Comparison of ENCODE assay signal across 7 cellular contexts in genomic region chr15:78539464-78540134, GRCh38. TPM values are rescaled to one million over a fixed set of nuclear protein-coding genes. Genes with fewer than 3 reads are reported as not detected.
DNase-seq lines count a peak whose midpoint lies in the region; ATAC-seq and TF ChIP-seq lines count a peak whose summit lies in the region.
"Not testable (repeated sequence)": the region's sequence is repeated elsewhere in the genome, so short reads cannot be mapped to it uniquely, and the experiment has no call there.

No MANE protein-coding gene starts in this region.

- H3K36me3 ChIP-seq in PC-3 (ENCODE audit: low read depth, low read length) (peaks cover 23% of the 10 kb centered on the region; the same call in 1 of the 2 replicates), left ventricle myocardium inferior (peaks cover 23% of the 10 kb centered on the region), muscle layer of duodenum (ENCODE audit: control insufficient read depth in 1 of 2, insufficient read depth in 2 of 2, low read length in 2 of 2) (peaks cover 10 to 23% of the 10 kb centered on the region in 2 donors), spleen (peaks cover 0 to 29% (median 22%) of the 10 kb centered on the region in 6 donors)

- H3K9me3 Mint-ChIP-seq in activated T-cell treated with anti-CD3 and anti-CD28 coated beads, Interleukin-2, amount 50 U/mL, for 4 hours, result not testable (repeated sequence)

- peaks cover 39% of the 10 kb centered on the region for H3K79me2 ChIP-seq in PC-3 (ENCODE audit: low read length)

- peak overlapping the region; percentile 83 for H3K4me2 ChIP-seq in PC-3 (ENCODE audit: low read length)

- peak overlapping the region; percentile 99 for H3K4me3 Mint-ChIP-seq in activated T-cell treated with anti-CD3 and anti-CD28 coated beads, Interleukin-2, amount 50 U/mL, for 4 hours

- peak; percentile 14 for ATAC-seq in GM18909 (IDR thresholded peaks at IDR 0.05; ENCODE audit: poor library complexity, unreplicated experiment)
- ATAC-seq in PC-3; activated T-cell treated with anti-CD3 and anti-CD28 coated beads, Interleukin-2, amount 50 U/mL, for 4 hours: not testable (repeated sequence)

- not testable (repeated sequence) for H4K20me1 ChIP-seq in PC-3 (ENCODE audit: low read length)

- TF ChIP-seq CTCF in PC-3 (conservative IDR thresholded peaks at IDR 0.05; ENCODE audit: low read depth, low read length); choroid plexus epithelial cell (conservative IDR thresholded peaks at IDR 0.05; ENCODE audit: low read depth, low read length); left ventricle myocardium inferior (IDR thresholded peaks at IDR 0.05; ENCODE audit: borderline replicate concordance); spleen (IDR thresholded peaks at IDR 0.05 in 8 of 11, conservative IDR thresholded peaks at IDR 0.05 in 3 of 11): not testable (repeated sequence)

- H3K9me2 ChIP-seq in PC-3 (replicated peaks; ENCODE audit: low read length), result not testable (repeated sequence)

- TSS peak; percentile 92 for BruUV-seq in PC-3 (replicated peaks; lab: Mats Ljungman, UMichigan)

- H3K9me3 ChIP-seq in PC-3 (ENCODE audit: low read length); left ventricle myocardium inferior (replicated peaks); muscle layer of duodenum (ENCODE audit: control insufficient read depth in 1 of 2, low read length in 2 of 2); spleen: not testable (repeated sequence)

- H3K4me1 Mint-ChIP-seq in activated T-cell treated with anti-CD3 and anti-CD28 coated beads, Interleukin-2, amount 50 U/mL, for 4 hours (ENCODE audit: low read depth), result peaks cover 24% of the 10 kb centered on the region

- H3K9ac ChIP-seq in PC-3 (ENCODE audit: low read length), result peak overlapping the region; percentile 93

- WGBS in spleen, 5 donors, result 76 to 84% (median 79%) methylated on average over 18 of the region's 18 CpGs

- CTCF ChIA-PET in PC-3 (lab: Charles Lee), result not testable (repeated sequence)

- H3K4me3 ChIP-seq in PC-3 (ENCODE audit: low read length) (peak overlapping the region; percentile 99), choroid plexus epithelial cell (ENCODE audit: low read depth, low read length) (peak overlapping the region; percentile 98), left ventricle myocardium inferior (peak overlapping the region; percentile 80), muscle layer of duodenum (ENCODE audit: low read depth in 1 of 2, low read length in 2 of 2) (peak overlapping the region; percentile 83 to 85), spleen (peak overlapping the region; percentile 58 to 90 (median 80))

- POLR2A ChIA-PET in PC-3 (lab: Charles Lee; ENCODE audit: unreplicated experiment), result interaction anchor here (0.6 to 1.1 kb wide), 3 partner anchors 26 to 124 kb away, joined by 3 read pairs; partner anchors contain the start of gene CHRNA5

- not testable (repeated sequence) for H3F3A ChIP-seq in PC-3 (ENCODE audit: low read length, unreplicated experiment)

- H3K27me3 Mint-ChIP-seq in activated T-cell treated with anti-CD3 and anti-CD28 coated beads, Interleukin-2, amount 50 U/mL, for 4 hours (ENCODE audit: low read depth), result not testable (repeated sequence)

- intact Hi-C loops in PC-3 (cut with micrococcal nuclease), result loop anchor here (5.0 kb wide), 1 partner anchor 32 kb away; the partner anchor contains the start of gene HYKK
- intact Hi-C loops in left ventricle myocardium inferior (cut with micrococcal nuclease); spleen (cut with DNase I; ENCODE audit: low total_unique reads): not testable (repeated sequence)

- not testable (repeated sequence) for DNase-seq in PC-3; activated T-cell treated with anti-CD3 and anti-CD28 coated beads, Interleukin-2, amount 50 U/mL, for 4 hours; choroid plexus epithelial cell (ENCODE audit: low read depth); left ventricle myocardium inferior; spleen

- peak overlapping the region; percentile 80 for H2AFZ ChIP-seq in PC-3 (ENCODE audit: low read length)

- TF ChIP-seq POLR2A in spleen (IDR thresholded peaks at IDR 0.05), result not testable (repeated sequence)

- H3K27ac ChIP-seq in PC-3 (ENCODE audit: low read length) (peak overlapping the region; percentile 69), left ventricle myocardium inferior (replicated peaks) (peak overlapping the region; percentile 95), muscle layer of duodenum (ENCODE audit: low read length) (peak overlapping the region; percentile 98), spleen (peak overlapping the region; percentile 94 to 99 (median 97))

- peaks cover 18% of the 10 kb centered on the region for H3K4me1 ChIP-seq in PC-3 (ENCODE audit: insufficient read depth, low read length)
- H3K4me1 ChIP-seq in left ventricle myocardium inferior, result peaks cover 45% of the 10 kb centered on the region
- H3K4me1 ChIP-seq in muscle layer of duodenum (ENCODE audit: control insufficient read depth in 1 of 2, insufficient read depth in 2 of 2, low read length in 2 of 2), result peaks cover 4 to 27% of the 10 kb centered on the region in 2 donors
- H3K4me1 ChIP-seq in spleen, result peaks cover 14 to 43% (median 31%) of the 10 kb centered on the region in 6 donors

- peaks cover 12% of the 10 kb centered on the region for H3K36me3 Mint-ChIP-seq in activated T-cell treated with anti-CD3 and anti-CD28 coated beads, Interleukin-2, amount 50 U/mL, for 4 hours (ENCODE audit: insufficient read depth)

- H3K27me3 ChIP-seq in PC-3 (ENCODE audit: low read length); left ventricle myocardium inferior (ENCODE audit: low read depth); muscle layer of duodenum (ENCODE audit: low read depth, low read length); spleen (replicated peaks in 1 of 7): not testable (repeated sequence)

RNA-seq across cellular contexts. Expression of gene PSMA4, which starts 0.6 kb away (rescaled TPM):
- total RNA-seq in PC-3 (2014; rRNA removed) (198 and 245 TPM in 2 replicates), left ventricle myocardium inferior (109 TPM), spleen (100 to 1,000 TPM in 6 of 7 donors, 10 to 100 TPM in 1; 99.0 to 128 (median 110) TPM)
- 100 to 1,000 TPM; 284 to 302 (median 293) TPM for total RNA-seq in activated T-cell treated with anti-CD3 and anti-CD28 coated beads, Interleukin-2, amount 50 U/mL, for 4 hours
- polyA plus RNA-seq in spleen, result 100 to 1,000 TPM; 176 to 243 (median 207) TPM

RNA-seq across cellular contexts. Expression of gene CHRNA5, which starts 25.7 kb away (rescaled TPM):
- total RNA-seq in PC-3 (2014; rRNA removed) (8.4 and 11.0 TPM in 2 replicates), left ventricle myocardium inferior (2.2 TPM), spleen (1 to 10 TPM in 2 of 7 donors, under 1 TPM in 5; 0.39 to 2.2 (median 0.64) TPM)
- 1 to 10 TPM; 5.2 to 5.6 (median 5.5) TPM for total RNA-seq in activated T-cell treated with anti-CD3 and anti-CD28 coated beads, Interleukin-2, amount 50 U/mL, for 4 hours
- polyA plus RNA-seq in spleen, result under 1 TPM; 0.11 to 0.24 (median 0.19) TPM

RNA-seq across cellular contexts. Expression of gene HYKK, which starts 32.2 kb away (rescaled TPM):
- 2.9 and 7.3 TPM in 2 replicates for total RNA-seq in PC-3 (2014; rRNA removed)
- 1 to 10 TPM in 1 of 3 donors, under 1 TPM in 2; 0.58 to 1.2 (median 0.76) TPM for total RNA-seq in activated T-cell treated with anti-CD3 and anti-CD28 coated beads, Interleukin-2, amount 50 U/mL, for 4 hours
- 6.9 TPM for total RNA-seq in left ventricle myocardium inferior
- 1 to 10 TPM; 1.5 to 4.7 (median 2.5) TPM for total RNA-seq in spleen
- 1 to 10 TPM; 1.1 to 1.5 (median 1.2) TPM for polyA plus RNA-seq in spleen
